10 cellular contexts compared by ENCODE assay signal in genomic region chr12:117134059-117134458, GRCh38. TPM values are rescaled to one million over a fixed set of nuclear protein-coding genes. Genes with fewer than 3 reads are reported as not detected.
DNase-seq lines count a peak whose midpoint lies in the region; ATAC-seq and TF ChIP-seq lines count a peak whose summit lies in the region.
"Had no signal": no experiment of that assay in that cellular context is flagged by ENCODE, and none has a peak within 500 bp of the region (broad histone marks: within the 10 kb centered on the region; RNA-seq: fewer than 3 reads in every experiment).

No MANE protein-coding gene starts in this region.

- no peaks in the 10 kb centered on the region for H3K27me3 Mint-ChIP-seq in activated T-cell treated with anti-CD3 and anti-CD28 coated beads, Interleukin-2, amount 50 U/mL, for 24 hours
- no peaks in the 10 kb centered on the region for H3K27me3 Mint-ChIP-seq in natural killer cell (ENCODE audit: low read depth in 2 of 2)

- ATAC-seq in natural killer cell = peak; percentile 53 to 80 (median 68)

- no peak for TF ChIP-seq CTCF in NB4 (IDR thresholded peaks at IDR 0.05; ENCODE audit: low read depth, low read length)
- no peak for TF ChIP-seq CTCF in natural killer cell (IDR thresholded peaks at IDR 0.05)

- peaks cover 21% of the 10 kb centered on the region for H3K4me1 Mint-ChIP-seq in activated T-cell treated with anti-CD3 and anti-CD28 coated beads, Interleukin-2, amount 50 U/mL, for 24 hours (ENCODE audit: low read depth)
- peaks cover 11 to 12% of the 10 kb centered on the region in 2 donors for H3K4me1 Mint-ChIP-seq in natural killer cell

- no peak overlapping the region for H3K4me3 ChIP-seq in NB4 (ENCODE audit: low read depth, low read length)
- H3K4me3 ChIP-seq: left ventricle myocardium inferior, SK-N-MC had no signal

- intact Hi-C loops in natural killer cell (cut with micrococcal nuclease) = no loop called here

- H3K27ac Mint-ChIP-seq in activated T-cell treated with anti-CD3 and anti-CD28 coated beads, Interleukin-2, amount 50 U/mL, for 24 hours = peak overlapping the region; percentile 89
- H3K27ac Mint-ChIP-seq in natural killer cell = peak overlapping the region; percentile 43 to 80

- no peak for TF ChIP-seq POLR2A in NB4 (IDR thresholded peaks at IDR 0.05; ENCODE audit: extremely low read depth, insufficient read length)

- H3K36me3 Mint-ChIP-seq in activated T-cell treated with anti-CD3 and anti-CD28 coated beads, Interleukin-2, amount 50 U/mL, for 24 hours (ENCODE audit: low read depth) = no peaks in the 10 kb centered on the region
- no peaks in the 10 kb centered on the region for H3K36me3 Mint-ChIP-seq in natural killer cell

- H3K4me3 Mint-ChIP-seq in activated T-cell treated with anti-CD3 and anti-CD28 coated beads, Interleukin-2, amount 50 U/mL, for 24 hours = peak overlapping the region; percentile 16
- peak overlapping the region; percentile 22 for H3K4me3 Mint-ChIP-seq in natural killer cell

- DNase-seq in AML-193 (lab: John Stamatoyannopoulos, UW) (peak; percentile 41 to 42), NB4 (ENCODE audit: low read depth) (peak; percentile 89), natural killer cell (no peak), NCI-H524 treated with DMSO at 0.1 percent for 48 hours (lab: John Stamatoyannopoulos, UW) (no peak), HUDEP-2 (lab: John Stamatoyannopoulos, UW; ENCODE audit: unreplicated experiment in 76 of 76) (no peak), DMS153 treated with DMSO at 0.1 percent for 48 hours (lab: John Stamatoyannopoulos, UW; ENCODE audit: unreplicated experiment) (no peak), NCI-H1092 treated with DMSO at 0.1 percent for 48 hours (lab: John Stamatoyannopoulos, UW) (no peak)
- peak; percentile 63 for DNase-seq in activated T-cell treated with anti-CD3 and anti-CD28 coated beads, Interleukin-2, amount 50 U/mL, for 24 hours
- DNase-seq: left ventricle myocardium inferior had no signal

- no peaks in the 10 kb centered on the region for H3K9me3 Mint-ChIP-seq in activated T-cell treated with anti-CD3 and anti-CD28 coated beads, Interleukin-2, amount 50 U/mL, for 24 hours
- no peaks in the 10 kb centered on the region for H3K9me3 Mint-ChIP-seq in natural killer cell

RNA-seq across cellular contexts. Expression of gene TESC, which starts 34.8 kb away (rescaled TPM):
- total RNA-seq in natural killer cell = 10 to 100 TPM; 21.7 to 30.8 (median 26.2) TPM

RNA-seq across cellular contexts. Expression of gene FBXO21, which starts 56.2 kb away (rescaled TPM):
- 10 to 100 TPM; 39.8 to 48.8 (median 39.9) TPM for total RNA-seq in natural killer cell

Comparison
In these comparisons a context has a peak if more than half of its experiments do, and no peak if none do; other contexts are left out.
1. DNase-seq: peak in AML-193 (2 of 2), NB4 (single experiment) and activated T-cell treated with anti-CD3 and anti-CD28 coated beads, Interleukin-2, amount 50 U/mL, for 24 hours (single experiment); none in natural killer cell (single experiment), NCI-H524 treated with DMSO at 0.1 percent for 48 hours (single experiment), HUDEP-2 (0 of 76), DMS153 treated with DMSO at 0.1 percent for 48 hours (single experiment) and NCI-H1092 treated with DMSO at 0.1 percent for 48 hours (single experiment).